18 cellular contexts compared by ENCODE assay signal in the genomic region with DNA sequence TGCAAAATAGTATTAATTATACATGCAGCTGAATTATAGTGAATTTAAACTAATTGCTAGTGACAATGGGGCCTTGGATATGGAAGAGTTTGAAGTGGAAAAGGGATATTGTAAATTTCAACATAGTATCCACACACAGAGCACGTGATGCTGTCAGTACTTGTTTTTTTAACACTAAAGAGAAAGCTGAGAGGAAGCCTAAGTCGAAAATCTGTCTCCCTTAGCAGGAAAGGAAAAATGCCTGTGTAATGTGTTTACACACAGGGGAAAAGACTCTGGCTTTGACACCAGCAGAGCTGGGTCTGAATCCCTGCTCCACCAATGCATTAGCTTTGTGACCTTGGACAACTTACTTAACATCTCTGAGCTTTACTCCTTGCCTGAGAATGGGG. TPM values are rescaled to one million over a fixed set of nuclear protein-coding genes. Genes with fewer than 3 reads are reported as not detected.
DNase-seq lines count a peak whose midpoint lies in the region; ATAC-seq and TF ChIP-seq lines count a peak whose summit lies in the region.
"Had no signal": no experiment of that assay in that cellular context is flagged by ENCODE, and none has a peak within 500 bp of the region (broad histone marks: within the 10 kb centered on the region; RNA-seq: fewer than 3 reads in every experiment).

No MANE protein-coding gene starts in this region.

- H3K27me3 ChIP-seq in dorsolateral prefrontal cortex, result no peaks in the 10 kb centered on the region
- H3K27me3 ChIP-seq: colonic mucosa, ovary had no signal

- no peak for ATAC-seq in activated T-cell treated with anti-CD3 and anti-CD28 coated beads, Interleukin-2, amount 50 U/mL, for 72 hours (replicated peaks in 1 of 2)
- ATAC-seq in WTC11, result no peak
- ATAC-seq in HG03139 (IDR thresholded peaks at IDR 0.05; ENCODE audit: unreplicated experiment), result no peak
- no peak for ATAC-seq in HG03196 (IDR thresholded peaks at IDR 0.05; ENCODE audit: unreplicated experiment)

- H3K4me3 Mint-ChIP-seq in activated T-cell treated with anti-CD3 and anti-CD28 coated beads, Interleukin-2, amount 50 U/mL, for 72 hours, result no peak overlapping the region
- no peak overlapping the region for H3K4me3 Mint-ChIP-seq in WTC11
- no peak overlapping the region for H3K4me3 Mint-ChIP-seq in progenitor cell of endocrine pancreas (ENCODE audit: low read depth)
- H3K4me3 Mint-ChIP-seq: activated CD4-positive, alpha-beta T cell treated with anti-CD3 and anti-CD28 coated beads, Interleukin-2, amount 10 ng/mL, durations not matched to agents 24 days and 14 days; B cell had no signal

- H3K9me3 Mint-ChIP-seq in activated T-cell treated with anti-CD3 and anti-CD28 coated beads, Interleukin-2, amount 50 U/mL, for 72 hours, result no peaks in the 10 kb centered on the region
- H3K9me3 Mint-ChIP-seq in WTC11 (no peaks in the 10 kb centered on the region), progenitor cell of endocrine pancreas (ENCODE audit: low read depth) (no peaks in the 10 kb centered on the region)
- H3K9me3 Mint-ChIP-seq: activated CD4-positive, alpha-beta T cell treated with anti-CD3 and anti-CD28 coated beads, Interleukin-2, amount 10 ng/mL, durations not matched to agents 24 days and 14 days had no signal

- peak overlapping the region; percentile 63 for H3K27ac Mint-ChIP-seq in activated T-cell treated with anti-CD3 and anti-CD28 coated beads, Interleukin-2, amount 50 U/mL, for 72 hours
- H3K27ac Mint-ChIP-seq in WTC11 (peak overlapping the region; percentile 39), progenitor cell of endocrine pancreas (peak overlapping the region; percentile 59)
- H3K27ac Mint-ChIP-seq: activated CD4-positive, alpha-beta T cell treated with anti-CD3 and anti-CD28 coated beads, Interleukin-2, amount 10 ng/mL, durations not matched to agents 24 days and 14 days; B cell had no signal

- intact Hi-C loops in dorsolateral prefrontal cortex (cut with DNase I), result no loop called here

- H3K27me3 Mint-ChIP-seq in activated T-cell treated with anti-CD3 and anti-CD28 coated beads, Interleukin-2, amount 50 U/mL, for 72 hours (ENCODE audit: low read depth), result no peaks in the 10 kb centered on the region
- H3K27me3 Mint-ChIP-seq in WTC11 (ENCODE audit: low read depth), result no peaks in the 10 kb centered on the region
- H3K27me3 Mint-ChIP-seq in progenitor cell of endocrine pancreas, result no peaks in the 10 kb centered on the region
- H3K27me3 Mint-ChIP-seq: activated CD4-positive, alpha-beta T cell treated with anti-CD3 and anti-CD28 coated beads, Interleukin-2, amount 10 ng/mL, durations not matched to agents 24 days and 14 days; B cell had no signal

- POLR2A ChIA-PET in WTC11 (lab: Charles Lee), result no interaction called here

- H3K27ac ChIP-seq in dorsolateral prefrontal cortex, result no peak overlapping the region
- H3K27ac ChIP-seq: colonic mucosa, ovary had no signal

- H3K4me3 ChIP-seq in fibroblast of mammary gland (ENCODE audit: control insufficient read depth, low read depth, low read length) (no peak overlapping the region), dorsolateral prefrontal cortex (no peak overlapping the region)
- H3K4me3 ChIP-seq: colonic mucosa, ovary had no signal

- H3K36me3 Mint-ChIP-seq in activated T-cell treated with anti-CD3 and anti-CD28 coated beads, Interleukin-2, amount 50 U/mL, for 72 hours (ENCODE audit: insufficient read depth in 2 of 2), result peaks cover 1 to 13% of the 10 kb centered on the region in 2 donors
- H3K36me3 Mint-ChIP-seq in WTC11, result peaks cover 74% of the 10 kb centered on the region
- peaks cover 23% of the 10 kb centered on the region for H3K36me3 Mint-ChIP-seq in progenitor cell of endocrine pancreas (ENCODE audit: insufficient read depth)

- no peak for DNase-seq in activated T-cell treated with anti-CD3 and anti-CD28 coated beads, Interleukin-2, amount 50 U/mL, for 72 hours
- DNase-seq in activated T-cell treated with anti-CD3 and anti-CD28 coated beads, Interleukin-2, amount 50 U/mL, for 48 hours, result no peak
- DNase-seq in WTC11 (ENCODE audit: low spot score) (no peak), fibroblast of mammary gland (ENCODE audit: low read depth) (peak; percentile 19), progenitor cell of endocrine pancreas (ENCODE audit: low spot score, unreplicated experiment) (no peak), dorsolateral prefrontal cortex (no peak)
- DNase-seq: 8988T; activated CD4-positive, alpha-beta T cell treated with anti-CD3 and anti-CD28 coated beads, Interleukin-2, amount 10 ng/mL, durations not matched to agents 24 days and 14 days; activated CD8-positive, alpha-beta memory T cell treated with anti-CD3 and anti-CD28 coated beads, Interleukin-2, amount 50 U/mL, for 4 hours; activated gamma-delta T cell treated with Interleukin-2 at 50 U/mL for 16 hours; colonic mucosa; NCI-H1417 treated with DMSO at 0.1 percent for 48 hours; NCI-H2171; ovary; stimulated activated CD4-positive, alpha-beta T cell treated with anti-CD3 and anti-CD28 coated beads, Interleukin-2, amount 100 ng/mL, for 24 hours had no signal

- no peaks in the 10 kb centered on the region for H3K4me1 Mint-ChIP-seq in activated T-cell treated with anti-CD3 and anti-CD28 coated beads, Interleukin-2, amount 50 U/mL, for 72 hours (ENCODE audit: low read depth)
- H3K4me1 Mint-ChIP-seq in WTC11, result no peaks in the 10 kb centered on the region
- no peaks in the 10 kb centered on the region for H3K4me1 Mint-ChIP-seq in progenitor cell of endocrine pancreas (ENCODE audit: low read depth)
- H3K4me1 Mint-ChIP-seq: activated CD4-positive, alpha-beta T cell treated with anti-CD3 and anti-CD28 coated beads, Interleukin-2, amount 10 ng/mL, durations not matched to agents 24 days and 14 days; B cell had no signal

- no peak for TF ChIP-seq CTCF in WTC11 (IDR thresholded peaks at IDR 0.05)
- no peak for TF ChIP-seq CTCF in fibroblast of mammary gland (conservative IDR thresholded peaks at IDR 0.05; ENCODE audit: control insufficient read depth, insufficient read depth, low read depth, low read length)
- TF ChIP-seq CTCF in progenitor cell of endocrine pancreas (IDR thresholded peaks at IDR 0.05; ENCODE audit: unreplicated experiment), result no peak
- no peak for TF ChIP-seq CTCF in dorsolateral prefrontal cortex (IDR thresholded peaks at IDR 0.05 in 54 of 56, conservative IDR thresholded peaks at IDR 0.05 in 2 of 56; ENCODE audit: low read depth in 1 of 56, partially characterized antibody in 56 of 56)

- CTCF ChIA-PET in WTC11 (lab: Charles Lee), result interaction anchor here (1.2 to 1.3 kb wide), 2 partner anchors 10 to 60 kb away, joined by 3 to 4 read pairs; no protein-coding TSS in a partner anchor

TF ChIP-seq in WTC11, 78 proteins besides CTCF, POLR2A, EP300 and RAD21:
- TF ChIP-seq CREM (CRISPR knock-in tag; IDR thresholded peaks at IDR 0.05), result no peak

RNA-seq across cellular contexts. Expression of gene PCSK9, which starts 42.6 kb away (rescaled TPM):
- not detected for total RNA-seq in activated T-cell treated with anti-CD3 and anti-CD28 coated beads, Interleukin-2, amount 50 U/mL, for 72 hours
- total RNA-seq in WTC11 (2021), result 47.9 to 73.2 TPM (median 49.3 TPM) in 3 replicates
- 18.7 and 19.5 TPM in 2 replicates for total RNA-seq in progenitor cell of endocrine pancreas
- 1 to 10 TPM in 1 of 120 experiments, under 1 TPM in 106, not detected in 13; 0.12 to 1.8 (median 0.32) TPM for total RNA-seq in dorsolateral prefrontal cortex
- total RNA-seq: activated CD4-positive, alpha-beta T cell treated with anti-CD3 and anti-CD28 coated beads, Interleukin-2, amount 10 ng/mL, durations not matched to agents 24 days and 14 days; B cell had no signal
